Comparison of ENCODE assay signal across 26 cellular contexts in the genomic region with DNA sequence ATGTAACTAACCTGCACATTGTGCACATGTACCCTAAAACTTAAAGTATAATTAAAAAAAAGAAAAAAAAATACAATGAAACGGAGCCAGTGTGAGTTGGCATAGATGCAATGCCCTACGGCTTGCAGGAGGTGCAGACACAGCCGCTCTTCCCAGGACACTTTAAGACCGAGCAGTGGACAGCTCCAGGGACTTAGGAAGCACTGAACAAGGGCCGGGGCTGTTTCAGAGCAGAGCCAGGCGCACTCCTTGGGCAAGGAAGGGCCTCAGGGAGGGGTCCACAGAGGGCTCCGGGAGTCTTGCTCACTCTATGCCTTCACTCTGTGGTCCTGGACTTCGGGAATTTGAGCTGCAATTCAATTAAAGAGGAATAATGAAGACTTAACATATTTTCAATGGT.
"Had no signal": no experiment of that assay in that cellular context is flagged by ENCODE, and none has a peak within 500 bp of the region (broad histone marks: within the 10 kb centered on the region; RNA-seq: fewer than 3 reads in every experiment).

No MANE protein-coding gene starts in this region.

- H3K27ac Mint-ChIP-seq: activated CD4-positive, alpha-beta memory T cell treated with anti-CD3 and anti-CD28 coated beads for 36 hours; activated CD4-positive, alpha-beta T cell treated with anti-CD3 and anti-CD28 coated beads for 36 hours; activated CD4-positive, alpha-beta T cell treated with anti-CD3 and anti-CD28 coated beads, Interleukin-2, amount 10 ng/mL, durations not matched to agents 24 days and 14 days; activated CD8-positive, alpha-beta T cell treated with anti-CD3 and anti-CD28 coated beads, Interleukin-2, amount 10 ng/mL, durations not matched to agents 7 days and 5 days; activated naive CD8-positive, alpha-beta T cell; activated T-helper 17 cell treated with anti-CD3 and anti-CD28 coated beads, Interleukin-2, amount 50 U/mL, for 72 hours; dendritic cell treated with granulocyte-macrophage colony-stimulating factor and Interleukin-4, amounts not matched to agents 40 ng/mL and 50 ng/mL, for 4 days had no signal

- H3K27ac ChIP-seq: brain microvascular endothelial cell, coronary artery, dorsolateral prefrontal cortex, esophagus muscularis mucosa, foreskin keratinocyte, gastrocnemius medialis had no signal

- H3K4me1 ChIP-seq: esophagus muscularis mucosa, foreskin keratinocyte, gastrocnemius medialis had no signal

- H3K4me1 Mint-ChIP-seq: activated CD4-positive, alpha-beta T cell treated with anti-CD3 and anti-CD28 coated beads for 36 hours; activated CD4-positive, alpha-beta T cell treated with anti-CD3 and anti-CD28 coated beads, Interleukin-2, amount 10 ng/mL, durations not matched to agents 24 days and 14 days; activated T-helper 17 cell treated with anti-CD3 and anti-CD28 coated beads, Interleukin-2, amount 50 U/mL, for 72 hours; central memory CD8-positive, alpha-beta T cell had no signal

- H3K27me3 ChIP-seq: brain microvascular endothelial cell, foreskin keratinocyte, gastrocnemius medialis had no signal

- H3K4me3 ChIP-seq: coronary artery, dorsolateral prefrontal cortex, esophagus muscularis mucosa, gastrocnemius medialis had no signal

- H3K36me3 Mint-ChIP-seq: activated CD4-positive, alpha-beta memory T cell treated with anti-CD3 and anti-CD28 coated beads for 36 hours; activated naive CD8-positive, alpha-beta T cell had no signal

- H3K4me3 Mint-ChIP-seq: activated CD4-positive, alpha-beta memory T cell treated with anti-CD3 and anti-CD28 coated beads for 36 hours; activated CD4-positive, alpha-beta T cell treated with anti-CD3 and anti-CD28 coated beads for 36 hours; activated CD4-positive, alpha-beta T cell treated with anti-CD3 and anti-CD28 coated beads, Interleukin-2, amount 10 ng/mL, durations not matched to agents 24 days and 14 days; activated CD8-positive, alpha-beta T cell treated with anti-CD3 and anti-CD28 coated beads, Interleukin-2, amount 10 ng/mL, durations not matched to agents 7 days and 5 days; activated naive CD8-positive, alpha-beta T cell; activated T-cell treated with anti-CD3 and anti-CD28 coated beads, Interleukin-2, amount 50 U/mL, for 4 hours; activated T-helper 17 cell treated with anti-CD3 and anti-CD28 coated beads, Interleukin-2, amount 50 U/mL, for 72 hours; central memory CD8-positive, alpha-beta T cell; dendritic cell treated with granulocyte-macrophage colony-stimulating factor and Interleukin-4, amounts not matched to agents 40 ng/mL and 50 ng/mL, for 4 days had no signal

- ATAC-seq: activated CD4-positive, alpha-beta T cell treated with anti-CD3 and anti-CD28 coated beads for 36 hours; activated CD8-positive, alpha-beta T cell treated with anti-CD3 and anti-CD28 coated beads, Interleukin-2, amount 10 ng/mL, durations not matched to agents 7 days and 5 days; activated T-cell treated with anti-CD3 and anti-CD28 coated beads, Interleukin-2, amount 50 U/mL, for 4 hours; activated T-helper 17 cell treated with anti-CD3 and anti-CD28 coated beads, Interleukin-2, amount 50 U/mL, for 72 hours; foreskin keratinocyte; gastrocnemius medialis had no signal

- H3K27me3 Mint-ChIP-seq: activated CD4-positive, alpha-beta memory T cell treated with anti-CD3 and anti-CD28 coated beads for 36 hours; activated CD4-positive, alpha-beta T cell treated with anti-CD3 and anti-CD28 coated beads for 36 hours; activated CD4-positive, alpha-beta T cell treated with anti-CD3 and anti-CD28 coated beads, Interleukin-2, amount 10 ng/mL, durations not matched to agents 24 days and 14 days; activated naive CD8-positive, alpha-beta T cell; activated T-helper 17 cell treated with anti-CD3 and anti-CD28 coated beads, Interleukin-2, amount 50 U/mL, for 72 hours; central memory CD8-positive, alpha-beta T cell; dendritic cell treated with granulocyte-macrophage colony-stimulating factor and Interleukin-4, amounts not matched to agents 40 ng/mL and 50 ng/mL, for 4 days had no signal

- H3K9me3 ChIP-seq: esophagus muscularis mucosa, gastrocnemius medialis had no signal

- H3K9me3 Mint-ChIP-seq: activated CD4-positive, alpha-beta T cell treated with anti-CD3 and anti-CD28 coated beads, Interleukin-2, amount 10 ng/mL, durations not matched to agents 24 days and 14 days; activated T-cell treated with anti-CD3 and anti-CD28 coated beads, Interleukin-2, amount 50 U/mL, for 4 hours; central memory CD8-positive, alpha-beta T cell; dendritic cell treated with granulocyte-macrophage colony-stimulating factor and Interleukin-4, amounts not matched to agents 40 ng/mL and 50 ng/mL, for 4 days had no signal

- H3K36me3 ChIP-seq: brain microvascular endothelial cell, esophagus muscularis mucosa, gastrocnemius medialis had no signal

- DNase-seq: activated CD4-positive, alpha-beta memory T cell treated with anti-CD3 and anti-CD28 coated beads for 36 hours; activated CD4-positive, alpha-beta T cell treated with anti-CD3 and anti-CD28 coated beads for 36 hours; activated CD4-positive, alpha-beta T cell treated with anti-CD3 and anti-CD28 coated beads, Interleukin-2, amount 10 ng/mL, durations not matched to agents 24 days and 14 days; activated CD4-positive, CD25-positive, alpha-beta regulatory T cell; activated CD4-positive, CD25-positive, alpha-beta regulatory T cell treated with anti-CD3 and anti-CD28 coated beads, Interleukin-2, amount 50 U/mL, for 72 hours; activated CD8-positive, alpha-beta T cell treated with anti-CD3 and anti-CD28 coated beads, Interleukin-2, amount 10 ng/mL, durations not matched to agents 7 days and 5 days; activated effector memory CD4-positive, alpha-beta T cell treated with Interleukin-2 at 50 U/mL for 16 hours; activated gamma-delta T cell treated with Interleukin-2 at 50 U/mL for 16 hours; activated naive CD4-positive, alpha-beta T cell treated with anti-CD3 and anti-CD28 coated beads, Interleukin-2, amount 50 U/mL, for 16 hours; activated naive CD4-positive, alpha-beta T cell treated with Interleukin-2 at 50 U/mL for 16 hours; activated T-cell treated with anti-CD3 and anti-CD28 coated beads, Interleukin-2, amount 50 U/mL, for 4 hours; amniotic stem cell; anterior cingulate cortex; brain microvascular endothelial cell; dorsolateral prefrontal cortex; effector memory CD4-positive, alpha-beta T cell; erythroblast; foreskin keratinocyte; gastrocnemius medialis; T-helper 2 cell had no signal
